ENCODE assay signal across 1 cellular context in the genomic region with DNA sequence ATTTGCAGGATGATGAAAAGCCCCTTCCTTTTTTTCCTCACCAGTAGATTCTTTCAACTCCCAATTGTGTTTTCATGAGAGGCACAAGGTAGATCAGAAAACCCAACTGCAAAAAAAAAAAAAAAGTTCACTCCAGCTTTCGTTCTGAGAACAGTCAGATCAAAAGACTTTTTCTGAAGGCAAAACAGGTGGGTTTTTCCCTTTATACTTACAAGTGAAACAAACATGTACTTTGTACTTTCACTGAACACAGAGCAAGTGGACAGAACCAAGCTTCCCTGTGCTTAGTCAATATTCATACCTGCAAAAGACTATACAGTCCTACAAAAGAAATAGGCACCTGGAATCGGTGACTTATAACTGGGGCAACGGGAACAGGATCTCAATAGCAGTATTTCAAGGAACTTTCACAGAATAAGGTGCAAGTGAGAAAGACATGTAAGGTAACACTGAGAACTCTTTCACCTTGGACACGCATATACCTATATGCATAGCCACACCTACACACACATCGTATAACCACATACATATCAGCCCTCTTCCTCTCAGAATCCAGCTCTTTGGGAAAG.
TF ChIP-seq lines count a peak whose summit lies in the region.

No MANE protein-coding gene starts in this region.

TF ChIP-seq in HepG2, 621 proteins besides CTCF, POLR2A, EP300 and RAD21 (continued from another document and continues in another):
- TF ChIP-seq, protein P1, sequence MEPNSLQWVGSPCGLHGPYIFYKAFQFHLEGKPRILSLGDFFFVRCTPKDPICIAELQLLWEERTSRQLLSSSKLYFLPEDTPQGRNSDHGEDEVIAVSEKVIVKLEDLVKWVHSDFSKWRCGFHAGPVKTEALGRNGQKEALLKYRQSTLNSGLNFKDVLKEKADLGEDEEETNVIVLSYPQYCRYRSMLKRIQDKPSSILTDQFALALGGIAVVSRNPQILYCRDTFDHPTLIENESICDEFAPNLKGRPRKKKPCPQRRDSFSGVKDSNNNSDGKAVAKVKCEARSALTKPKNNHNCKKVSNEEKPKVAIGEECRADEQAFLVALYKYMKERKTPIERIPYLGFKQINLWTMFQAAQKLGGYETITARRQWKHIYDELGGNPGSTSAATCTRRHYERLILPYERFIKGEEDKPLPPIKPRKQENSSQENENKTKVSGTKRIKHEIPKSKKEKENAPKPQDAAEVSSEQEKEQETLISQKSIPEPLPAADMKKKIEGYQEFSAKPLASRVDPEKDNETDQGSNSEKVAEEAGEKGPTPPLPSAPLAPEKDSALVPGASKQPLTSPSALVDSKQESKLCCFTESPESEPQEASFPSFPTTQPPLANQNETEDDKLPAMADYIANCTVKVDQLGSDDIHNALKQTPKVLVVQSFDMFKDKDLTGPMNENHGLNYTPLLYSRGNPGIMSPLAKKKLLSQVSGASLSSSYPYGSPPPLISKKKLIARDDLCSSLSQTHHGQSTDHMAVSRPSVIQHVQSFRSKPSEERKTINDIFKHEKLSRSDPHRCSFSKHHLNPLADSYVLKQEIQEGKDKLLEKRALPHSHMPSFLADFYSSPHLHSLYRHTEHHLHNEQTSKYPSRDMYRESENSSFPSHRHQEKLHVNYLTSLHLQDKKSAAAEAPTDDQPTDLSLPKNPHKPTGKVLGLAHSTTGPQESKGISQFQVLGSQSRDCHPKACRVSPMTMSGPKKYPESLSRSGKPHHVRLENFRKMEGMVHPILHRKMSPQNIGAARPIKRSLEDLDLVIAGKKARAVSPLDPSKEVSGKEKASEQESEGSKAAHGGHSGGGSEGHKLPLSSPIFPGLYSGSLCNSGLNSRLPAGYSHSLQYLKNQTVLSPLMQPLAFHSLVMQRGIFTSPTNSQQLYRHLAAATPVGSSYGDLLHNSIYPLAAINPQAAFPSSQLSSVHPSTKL (CRISPR knock-in tag; IDR thresholded peaks at IDR 0.05), result peak; percentile 97
- TF ChIP-seq ZNF589 (CRISPR knock-in tag; conservative IDR thresholded peaks at IDR 0.05) (no peak), KDM6A (CRISPR knock-in tag; IDR thresholded peaks at IDR 0.05; ENCODE audit: low read depth) (peak; percentile 97; the same call in 1 of the 2 replicates), TEAD2 (CRISPR knock-in tag; IDR thresholded peaks at IDR 0.05) (no peak), ZNF24 (IDR thresholded peaks at IDR 0.05) (no peak), ZNF282 (IDR thresholded peaks at IDR 0.05; ENCODE audit: partially characterized antibody) (no peak), ZNF235 (CRISPR knock-in tag; IDR thresholded peaks at IDR 0.05; ENCODE audit: borderline replicate concordance) (no peak), XRCC5 (optimal IDR thresholded peaks at IDR 0.05; ENCODE audit: low read length) (no peak), STAT5B (CRISPR knock-in tag; IDR thresholded peaks at IDR 0.05) (0 out of 2 replicates have a peak, but pooled peaks have one; percentile 27), TARDBP (CRISPR knock-in tag; IDR thresholded peaks at IDR 0.05) (peak; percentile 88; the same call in 1 of the 2 replicates), ZNF335 (CRISPR knock-in tag; IDR thresholded peaks at IDR 0.05) (no peak), ZNF382 (CRISPR knock-in tag; IDR thresholded peaks at IDR 0.05; ENCODE audit: borderline replicate concordance) (no peak), ZNF672 (CRISPR knock-in tag; IDR thresholded peaks at IDR 0.05) (no peak), FOXK2 (IDR thresholded peaks at IDR 0.05) (0 out of 2 replicates have a peak, but pooled peaks have one; percentile 16), ZZZ3 (CRISPR knock-in tag; IDR thresholded peaks at IDR 0.05; ENCODE audit: borderline replicate concordance) (no peak), SNAI1 (CRISPR knock-in tag; IDR thresholded peaks at IDR 0.05; ENCODE audit: borderline replicate concordance) (no peak), ZNF761 (CRISPR knock-in tag; conservative IDR thresholded peaks at IDR 0.05) (peak; percentile 76; the same call in 1 of the 2 replicates), XBP1 (CRISPR knock-in tag; IDR thresholded peaks at IDR 0.05) (0 out of 2 replicates have a peak, but pooled peaks have one; percentile 67), BRD4 (CRISPR knock-in tag; IDR thresholded peaks at IDR 0.05) (peak; percentile 63; the same call in 1 of the 2 replicates), MBD4 (IDR thresholded peaks at IDR 0.05; ENCODE audit: borderline replicate concordance, low read length) (peak; percentile 95), SALL2 (CRISPR knock-in tag; IDR thresholded peaks at IDR 0.05) (no peak), TBL1XR1 (IDR thresholded peaks at IDR 0.05; ENCODE audit: borderline replicate concordance, low read length, partially characterized antibody) (peak; percentile 63), ELF1 (CRISPR knock-in tag; IDR thresholded peaks at IDR 0.05) (no peak), CCDC6 (CRISPR knock-in tag; IDR thresholded peaks at IDR 0.05) (peak; percentile 47; the same call in 1 of the 2 replicates), KLF6 (CRISPR knock-in tag; IDR thresholded peaks at IDR 0.05) (peak; percentile 80), HCFC1 (IDR thresholded peaks at IDR 0.05; ENCODE audit: low read depth, low read length) (no peak), SMARCE1 (IDR thresholded peaks at IDR 0.05; ENCODE audit: borderline replicate concordance) (no peak), TBP (CRISPR knock-in tag; IDR thresholded peaks at IDR 0.05) (no peak), EHMT2 (IDR thresholded peaks at IDR 0.05; ENCODE audit: borderline replicate concordance, low read depth, low read length) (peak; percentile 89; the same call in 1 of the 2 replicates), ZMYM4 (CRISPR knock-in tag; IDR thresholded peaks at IDR 0.05) (peak; percentile 83)
- TF ChIP-seq, protein P2, sequence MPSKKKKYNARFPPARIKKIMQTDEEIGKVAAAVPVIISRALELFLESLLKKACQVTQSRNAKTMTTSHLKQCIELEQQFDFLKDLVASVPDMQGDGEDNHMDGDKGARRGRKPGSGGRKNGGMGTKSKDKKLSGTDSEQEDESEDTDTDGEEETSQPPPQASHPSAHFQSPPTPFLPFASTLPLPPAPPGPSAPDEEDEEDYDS (CRISPR knock-in tag; IDR thresholded peaks at IDR 0.05), result peak; percentile 80
- TF ChIP-seq, protein P3, sequence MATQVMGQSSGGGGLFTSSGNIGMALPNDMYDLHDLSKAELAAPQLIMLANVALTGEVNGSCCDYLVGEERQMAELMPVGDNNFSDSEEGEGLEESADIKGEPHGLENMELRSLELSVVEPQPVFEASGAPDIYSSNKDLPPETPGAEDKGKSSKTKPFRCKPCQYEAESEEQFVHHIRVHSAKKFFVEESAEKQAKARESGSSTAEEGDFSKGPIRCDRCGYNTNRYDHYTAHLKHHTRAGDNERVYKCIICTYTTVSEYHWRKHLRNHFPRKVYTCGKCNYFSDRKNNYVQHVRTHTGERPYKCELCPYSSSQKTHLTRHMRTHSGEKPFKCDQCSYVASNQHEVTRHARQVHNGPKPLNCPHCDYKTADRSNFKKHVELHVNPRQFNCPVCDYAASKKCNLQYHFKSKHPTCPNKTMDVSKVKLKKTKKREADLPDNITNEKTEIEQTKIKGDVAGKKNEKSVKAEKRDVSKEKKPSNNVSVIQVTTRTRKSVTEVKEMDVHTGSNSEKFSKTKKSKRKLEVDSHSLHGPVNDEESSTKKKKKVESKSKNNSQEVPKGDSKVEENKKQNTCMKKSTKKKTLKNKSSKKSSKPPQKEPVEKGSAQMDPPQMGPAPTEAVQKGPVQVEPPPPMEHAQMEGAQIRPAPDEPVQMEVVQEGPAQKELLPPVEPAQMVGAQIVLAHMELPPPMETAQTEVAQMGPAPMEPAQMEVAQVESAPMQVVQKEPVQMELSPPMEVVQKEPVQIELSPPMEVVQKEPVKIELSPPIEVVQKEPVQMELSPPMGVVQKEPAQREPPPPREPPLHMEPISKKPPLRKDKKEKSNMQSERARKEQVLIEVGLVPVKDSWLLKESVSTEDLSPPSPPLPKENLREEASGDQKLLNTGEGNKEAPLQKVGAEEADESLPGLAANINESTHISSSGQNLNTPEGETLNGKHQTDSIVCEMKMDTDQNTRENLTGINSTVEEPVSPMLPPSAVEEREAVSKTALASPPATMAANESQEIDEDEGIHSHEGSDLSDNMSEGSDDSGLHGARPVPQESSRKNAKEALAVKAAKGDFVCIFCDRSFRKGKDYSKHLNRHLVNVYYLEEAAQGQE (IDR thresholded peaks at IDR 0.05; ENCODE audit: borderline replicate concordance in 1 of 2, low read depth in 1 of 2, low read length in 2 of 2), result peak in 1 of 2 experiments; percentile 66; a peak in 2 of 4 replicates
- TF ChIP-seq, protein P4, sequence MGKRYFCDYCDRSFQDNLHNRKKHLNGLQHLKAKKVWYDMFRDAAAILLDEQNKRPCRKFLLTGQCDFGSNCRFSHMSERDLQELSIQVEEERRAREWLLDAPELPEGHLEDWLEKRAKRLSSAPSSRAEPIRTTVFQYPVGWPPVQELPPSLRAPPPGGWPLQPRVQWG (CRISPR knock-in tag; IDR thresholded peaks at IDR 0.05; ENCODE audit: borderline replicate concordance, low read depth), result no peak
- TF ChIP-seq, protein P5, sequence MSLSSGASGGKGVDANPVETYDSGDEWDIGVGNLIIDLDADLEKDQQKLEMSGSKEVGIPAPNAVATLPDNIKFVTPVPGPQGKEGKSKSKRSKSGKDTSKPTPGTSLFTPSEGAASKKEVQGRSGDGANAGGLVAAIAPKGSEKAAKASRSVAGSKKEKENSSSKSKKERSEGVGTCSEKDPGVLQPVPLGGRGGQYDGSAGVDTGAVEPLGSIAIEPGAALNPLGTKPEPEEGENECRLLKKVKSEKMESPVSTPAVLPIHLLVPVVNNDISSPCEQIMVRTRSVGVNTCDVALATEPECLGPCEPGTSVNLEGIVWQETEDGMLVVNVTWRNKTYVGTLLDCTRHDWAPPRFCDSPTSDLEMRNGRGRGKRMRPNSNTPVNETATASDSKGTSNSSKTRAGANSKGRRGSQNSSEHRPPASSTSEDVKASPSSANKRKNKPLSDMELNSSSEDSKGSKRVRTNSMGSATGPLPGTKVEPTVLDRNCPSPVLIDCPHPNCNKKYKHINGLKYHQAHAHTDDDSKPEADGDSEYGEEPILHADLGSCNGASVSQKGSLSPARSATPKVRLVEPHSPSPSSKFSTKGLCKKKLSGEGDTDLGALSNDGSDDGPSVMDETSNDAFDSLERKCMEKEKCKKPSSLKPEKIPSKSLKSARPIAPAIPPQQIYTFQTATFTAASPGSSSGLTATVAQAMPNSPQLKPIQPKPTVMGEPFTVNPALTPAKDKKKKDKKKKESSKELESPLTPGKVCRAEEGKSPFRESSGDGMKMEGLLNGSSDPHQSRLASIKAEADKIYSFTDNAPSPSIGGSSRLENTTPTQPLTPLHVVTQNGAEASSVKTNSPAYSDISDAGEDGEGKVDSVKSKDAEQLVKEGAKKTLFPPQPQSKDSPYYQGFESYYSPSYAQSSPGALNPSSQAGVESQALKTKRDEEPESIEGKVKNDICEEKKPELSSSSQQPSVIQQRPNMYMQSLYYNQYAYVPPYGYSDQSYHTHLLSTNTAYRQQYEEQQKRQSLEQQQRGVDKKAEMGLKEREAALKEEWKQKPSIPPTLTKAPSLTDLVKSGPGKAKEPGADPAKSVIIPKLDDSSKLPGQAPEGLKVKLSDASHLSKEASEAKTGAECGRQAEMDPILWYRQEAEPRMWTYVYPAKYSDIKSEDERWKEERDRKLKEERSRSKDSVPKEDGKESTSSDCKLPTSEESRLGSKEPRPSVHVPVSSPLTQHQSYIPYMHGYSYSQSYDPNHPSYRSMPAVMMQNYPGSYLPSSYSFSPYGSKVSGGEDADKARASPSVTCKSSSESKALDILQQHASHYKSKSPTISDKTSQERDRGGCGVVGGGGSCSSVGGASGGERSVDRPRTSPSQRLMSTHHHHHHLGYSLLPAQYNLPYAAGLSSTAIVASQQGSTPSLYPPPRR (CRISPR knock-in tag; IDR thresholded peaks at IDR 0.05; ENCODE audit: borderline replicate concordance), result peak; percentile 91
- TF ChIP-seq, protein P6, sequence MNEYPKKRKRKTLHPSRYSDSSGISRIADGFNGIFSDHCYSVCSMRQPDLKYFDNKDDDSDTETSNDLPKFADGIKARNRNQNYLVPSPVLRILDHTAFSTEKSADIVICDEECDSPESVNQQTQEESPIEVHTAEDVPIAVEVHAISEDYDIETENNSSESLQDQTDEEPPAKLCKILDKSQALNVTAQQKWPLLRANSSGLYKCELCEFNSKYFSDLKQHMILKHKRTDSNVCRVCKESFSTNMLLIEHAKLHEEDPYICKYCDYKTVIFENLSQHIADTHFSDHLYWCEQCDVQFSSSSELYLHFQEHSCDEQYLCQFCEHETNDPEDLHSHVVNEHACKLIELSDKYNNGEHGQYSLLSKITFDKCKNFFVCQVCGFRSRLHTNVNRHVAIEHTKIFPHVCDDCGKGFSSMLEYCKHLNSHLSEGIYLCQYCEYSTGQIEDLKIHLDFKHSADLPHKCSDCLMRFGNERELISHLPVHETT (CRISPR knock-in tag; conservative IDR thresholded peaks at IDR 0.05), result no peak
- TF ChIP-seq, protein P7, sequence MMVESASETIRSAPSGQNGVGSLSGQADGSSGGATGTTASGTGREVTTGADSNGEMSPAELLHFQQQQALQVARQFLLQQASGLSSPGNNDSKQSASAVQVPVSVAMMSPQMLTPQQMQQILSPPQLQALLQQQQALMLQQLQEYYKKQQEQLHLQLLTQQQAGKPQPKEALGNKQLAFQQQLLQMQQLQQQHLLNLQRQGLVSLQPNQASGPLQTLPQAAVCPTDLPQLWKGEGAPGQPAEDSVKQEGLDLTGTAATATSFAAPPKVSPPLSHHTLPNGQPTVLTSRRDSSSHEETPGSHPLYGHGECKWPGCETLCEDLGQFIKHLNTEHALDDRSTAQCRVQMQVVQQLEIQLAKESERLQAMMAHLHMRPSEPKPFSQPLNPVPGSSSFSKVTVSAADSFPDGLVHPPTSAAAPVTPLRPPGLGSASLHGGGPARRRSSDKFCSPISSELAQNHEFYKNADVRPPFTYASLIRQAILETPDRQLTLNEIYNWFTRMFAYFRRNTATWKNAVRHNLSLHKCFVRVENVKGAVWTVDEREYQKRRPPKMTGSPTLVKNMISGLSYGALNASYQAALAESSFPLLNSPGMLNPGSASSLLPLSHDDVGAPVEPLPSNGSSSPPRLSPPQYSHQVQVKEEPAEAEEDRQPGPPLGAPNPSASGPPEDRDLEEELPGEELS (CRISPR knock-in tag; IDR thresholded peaks at IDR 0.05), result peak; percentile 91
- TF ChIP-seq, protein P8, sequence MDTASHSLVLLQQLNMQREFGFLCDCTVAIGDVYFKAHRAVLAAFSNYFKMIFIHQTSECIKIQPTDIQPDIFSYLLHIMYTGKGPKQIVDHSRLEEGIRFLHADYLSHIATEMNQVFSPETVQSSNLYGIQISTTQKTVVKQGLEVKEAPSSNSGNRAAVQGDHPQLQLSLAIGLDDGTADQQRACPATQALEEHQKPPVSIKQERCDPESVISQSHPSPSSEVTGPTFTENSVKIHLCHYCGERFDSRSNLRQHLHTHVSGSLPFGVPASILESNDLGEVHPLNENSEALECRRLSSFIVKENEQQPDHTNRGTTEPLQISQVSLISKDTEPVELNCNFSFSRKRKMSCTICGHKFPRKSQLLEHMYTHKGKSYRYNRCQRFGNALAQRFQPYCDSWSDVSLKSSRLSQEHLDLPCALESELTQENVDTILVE (CRISPR knock-in tag; IDR thresholded peaks at IDR 0.05), result no peak; the same call in 1 of the 2 replicates
- TF ChIP-seq, protein P9, sequence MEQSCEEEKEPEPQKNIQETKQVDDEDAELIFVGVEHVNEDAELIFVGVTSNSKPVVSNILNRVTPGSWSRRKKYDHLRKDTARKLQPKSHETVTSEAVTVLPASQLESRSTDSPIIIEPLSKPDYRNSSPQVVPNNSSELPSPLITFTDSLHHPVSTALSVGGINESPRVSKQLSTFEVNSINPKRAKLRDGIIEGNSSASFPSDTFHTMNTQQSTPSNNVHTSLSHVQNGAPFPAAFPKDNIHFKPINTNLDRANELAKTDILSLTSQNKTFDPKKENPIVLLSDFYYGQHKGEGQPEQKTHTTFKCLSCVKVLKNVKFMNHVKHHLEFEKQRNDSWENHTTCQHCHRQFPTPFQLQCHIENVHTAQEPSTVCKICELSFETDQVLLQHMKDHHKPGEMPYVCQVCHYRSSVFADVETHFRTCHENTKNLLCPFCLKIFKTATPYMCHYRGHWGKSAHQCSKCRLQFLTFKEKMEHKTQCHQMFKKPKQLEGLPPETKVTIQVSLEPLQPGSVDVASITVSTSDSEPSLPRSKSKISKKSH (CRISPR knock-in tag; IDR thresholded peaks at IDR 0.05; ENCODE audit: borderline replicate concordance), result no peak
